8 cellular contexts compared by ENCODE assay signal in genomic region chr15:69059170-69059943, GRCh38. TPM values are rescaled to one million over a fixed set of nuclear protein-coding genes. Genes with fewer than 3 reads are reported as not detected.
DNase-seq lines count a peak whose midpoint lies in the region; ATAC-seq and TF ChIP-seq lines count a peak whose summit lies in the region.

No MANE protein-coding gene starts in this region.

- no peaks in the 10 kb centered on the region for H3K79me2 ChIP-seq in GM23338 (replicated peaks; ENCODE audit: insufficient read depth)

- no peaks in the 10 kb centered on the region for H3K9me2 ChIP-seq in GM23338 (ENCODE audit: insufficient read depth)

- 0 out of 2 replicates have a peak, but pooled peaks cover 3% of the 10 kb centered on the region for H3F3A ChIP-seq in GM23338 (replicated peaks; ENCODE audit: low read depth)

- H3K36me3 ChIP-seq in GM23338 (ENCODE audit: insufficient read depth) (no peaks in the 10 kb centered on the region), kidney epithelial cell (ENCODE audit: control insufficient read depth, insufficient read depth, low read length) (no peaks in the 10 kb centered on the region)

- DNase-seq in AG04449 (ENCODE audit: low read depth, low spot score), result no peak
- peak; percentile 97 for DNase-seq in GM23338 (ENCODE audit: low spot score)
- peak; percentile 91 to 95 for DNase-seq in NCI-H446 (lab: John Stamatoyannopoulos, UW)
- peak; percentile 37 for DNase-seq in activated CD4-positive, CD25-positive, alpha-beta regulatory T cell treated with anti-CD3 and anti-CD28 coated beads, Interleukin-2, amount 50 U/mL, for 16 hours (ENCODE audit: low read depth, low spot score)
- DNase-seq in cardiac fibroblast (ENCODE audit: low read depth in 2 of 2), result peak; percentile 90 to 92
- DNase-seq in kidney epithelial cell (ENCODE audit: low read depth), result no peak
- peak; percentile 74 to 79 for DNase-seq in stimulated activated CD4-positive, alpha-beta T cell treated with anti-CD3 and anti-CD28 coated beads, Interleukin-2, amount 100 ng/mL, for 48 hours

- no peaks in the 10 kb centered on the region for H3K9me3 Mint-ChIP-seq in GM23338

- ATAC-seq in GM23338, result peak; percentile 93
- no peak for ATAC-seq in GM19035 (IDR thresholded peaks at IDR 0.05; ENCODE audit: unreplicated experiment)

- peaks cover 9% of the 10 kb centered on the region for H3K4me1 ChIP-seq in GM23338 (ENCODE audit: insufficient read depth)

- H3K4me1 Mint-ChIP-seq in GM23338, result peaks cover 18% of the 10 kb centered on the region

- POLR2A ChIA-PET in AG04449 (lab: Yijun Ruan, JAX), result no interaction called here

- H3K4me2 ChIP-seq in GM23338, result no peak overlapping the region

- H3K4me3 ChIP-seq in AG04449 (ENCODE audit: low read depth, low read length) (no peak overlapping the region), GM23338 (no peak overlapping the region), cardiac fibroblast (replicated peaks in 1 of 2; ENCODE audit: low read depth in 2 of 2, low read length in 2 of 2) (no peak overlapping the region), kidney epithelial cell (ENCODE audit: low read depth, low read length) (no peak overlapping the region)

- H3K36me3 Mint-ChIP-seq in GM23338 (ENCODE audit: low read depth), result no peaks in the 10 kb centered on the region

- no peak overlapping the region for H3K4me3 Mint-ChIP-seq in GM23338

- peak; percentile 81 for TF ChIP-seq CTCF in AG04449 (IDR thresholded peaks at IDR 0.05; ENCODE audit: insufficient read depth, low read length, missing control alignments)
- peak; percentile 96 to 98 for TF ChIP-seq CTCF in GM23338 (conservative IDR thresholded peaks at IDR 0.05; ENCODE audit: low read depth in 2 of 2)
- peak; percentile 79 for TF ChIP-seq CTCF in cardiac fibroblast (IDR thresholded peaks at IDR 0.05; ENCODE audit: low read depth, low read length)
- TF ChIP-seq CTCF in kidney epithelial cell (IDR thresholded peaks at IDR 0.05; ENCODE audit: insufficient read depth, low read length, poor library complexity, severe bottlenecking), result peak; percentile 82

- 0 out of 2 replicates have a peak overlapping the region, but pooled peaks have one; percentile 5 for H2AFZ ChIP-seq in GM23338

- no peak overlapping the region for H3K27ac Mint-ChIP-seq in GM23338

- no peak overlapping the region for H3K27ac ChIP-seq in GM23338 (ENCODE audit: low read depth)

- CTCF ChIA-PET in AG04449 (lab: Yijun Ruan, JAX), result interaction anchor here (0.6 to 8.4 kb wide), 52 partner anchors 9 to 409 kb away, joined by 3 to 142 read pairs (median 5); no protein-coding TSS in a partner anchor

- peaks cover 13% of the 10 kb centered on the region for H3K27me3 Mint-ChIP-seq in GM23338 (ENCODE audit: insufficient read depth, low read depth, poor library complexity)

- H3K27me3 ChIP-seq in GM23338 (ENCODE audit: insufficient read depth) (no peaks in the 10 kb centered on the region), kidney epithelial cell (ENCODE audit: control insufficient read depth, insufficient read depth, low read length) (peaks cover 12% of the 10 kb centered on the region)

- no peaks in the 10 kb centered on the region for H4K20me1 ChIP-seq in GM23338 (replicated peaks; ENCODE audit: insufficient read depth)

TF ChIP-seq in GM23338, 12 proteins besides CTCF, POLR2A, EP300 and RAD21:
- TF ChIP-seq ZNF462 (CRISPR knock-in tag; IDR thresholded peaks at IDR 0.05), result no peak

RNA-seq across cellular contexts. Expression of gene NOX5, which starts 44.9 kb away (rescaled TPM):
- total RNA-seq in GM23338 (2014; rRNA removed; shearing (Covaris generic)), result 0.03 TPM in 1 of 2 replicates, not detected in the other
- not detected in 2 replicates for polyA plus RNA-seq in GM23338 (2016; fragmentation: Nextera tagmentation; extraction: Ambion mirVana)
- 0.17 and 0.75 TPM in 2 replicates for total RNA-seq in kidney epithelial cell

Comparison
In these comparisons a context has a peak if more than half of its experiments do, and no peak if none do; other contexts are left out.
1. DNase-seq: peak in GM23338 (single experiment), NCI-H446 (2 of 2), activated CD4-positive, CD25-positive, alpha-beta regulatory T cell treated with anti-CD3 and anti-CD28 coated beads, Interleukin-2, amount 50 U/mL, for 16 hours (single experiment), cardiac fibroblast (2 of 2) and stimulated activated CD4-positive, alpha-beta T cell treated with anti-CD3 and anti-CD28 coated beads, Interleukin-2, amount 100 ng/mL, for 48 hours (2 of 2); none in AG04449 (single experiment) and kidney epithelial cell (single experiment).
2. Peak in every context shown above with its lines, with median percentiles within 50 percentile points of each other: CTCF ChIP-seq.